ENCODE assay signal across 8 cellular contexts in genomic region chr18:49486959-49487710, GRCh38. TPM values are rescaled to one million over a fixed set of nuclear protein-coding genes. Genes with fewer than 3 reads are reported as not detected.
DNase-seq lines count a peak whose midpoint lies in the region; ATAC-seq and TF ChIP-seq lines count a peak whose summit lies in the region.

Gene C18orf32 (minus strand): TSS chr18:49487234. CDS start chr18:49483748, 3,486 bp downstream.

- 4% methylated on average over 68 of the region's 68 CpGs for WGBS in liver

- DNase-seq in C1 segment of cervical spinal cord (lab: John Stamatoyannopoulos, UW) (peak; percentile 68 to 95 (median 90)), NCI-H748 treated with DMSO at 0.1 percent for 48 hours (lab: John Stamatoyannopoulos, UW) (peak; percentile 88), dermis blood vessel endothelial cell (peak; percentile 95)
- DNase-seq in activated CD4-positive, alpha-beta T cell treated with anti-CD3 and anti-CD28 coated beads, Interleukin-2, amount 50 U/mL, for 24 hours (ENCODE audit: low read depth in 1 of 2, low spot score in 1 of 2), result peak; percentile 84 to 93
- DNase-seq in stimulated activated CD4-positive, alpha-beta T cell treated with anti-CD3 and anti-CD28 coated beads, Interleukin-4, amount 100 ng/mL, for 24 hours, result peak; percentile 95

- no peak for TF ChIP-seq RAD21 in liver (IDR thresholded peaks at IDR 0.05)

- no peaks in the 10 kb centered on the region for H3K27me3 ChIP-seq in liver (ENCODE audit: control insufficient read depth in 4 of 4, insufficient read depth in 4 of 4, low read length in 3 of 4)

- peaks cover 4 to 26% (median 22%) of the 10 kb centered on the region in 4 donors for H3K4me1 ChIP-seq in liver (ENCODE audit: control insufficient read depth in 4 of 4, insufficient read depth in 4 of 4, low read length in 3 of 4)

- H3K9me3 ChIP-seq in liver (ENCODE audit: control insufficient read depth in 4 of 4, low read length in 3 of 4), result no peaks in the 10 kb centered on the region

- H3K36me3 ChIP-seq in liver (ENCODE audit: control insufficient read depth in 4 of 4, insufficient read depth in 3 of 4, low read depth in 1 of 4, low read length in 3 of 4), result peaks cover 8 to 38% (median 26%) of the 10 kb centered on the region in 4 donors

- no peak for TF ChIP-seq CTCF in liver (IDR thresholded peaks at IDR 0.05; ENCODE audit: low read depth, low read length, missing input control)

- H3K9ac ChIP-seq in liver (ENCODE audit: low read depth in 1 of 2, low read length in 2 of 2), result peak within 1 kb of the TSS; percentile 82 to 94

- H3K27ac ChIP-seq in liver (ENCODE audit: low read depth in 1 of 2, low read length in 2 of 2), result peak within 1 kb of the TSS; percentile 85 to 86

- H3K4me3 ChIP-seq in liver (ENCODE audit: low read depth in 1 of 3, low read length in 3 of 3), result peak within 1 kb of the TSS; percentile 73 to 90 (median 77)

- peak; percentile 92 for ATAC-seq in GM19372 (IDR thresholded peaks at IDR 0.05; ENCODE audit: low read depth, unreplicated experiment)
- ATAC-seq in HG03558 (IDR thresholded peaks at IDR 0.05; ENCODE audit: extremely low read depth, unreplicated experiment), result peak; percentile 78

TF ChIP-seq in liver, 16 proteins besides CTCF, POLR2A, EP300 and RAD21:
- TF ChIP-seq, protein P1, sequence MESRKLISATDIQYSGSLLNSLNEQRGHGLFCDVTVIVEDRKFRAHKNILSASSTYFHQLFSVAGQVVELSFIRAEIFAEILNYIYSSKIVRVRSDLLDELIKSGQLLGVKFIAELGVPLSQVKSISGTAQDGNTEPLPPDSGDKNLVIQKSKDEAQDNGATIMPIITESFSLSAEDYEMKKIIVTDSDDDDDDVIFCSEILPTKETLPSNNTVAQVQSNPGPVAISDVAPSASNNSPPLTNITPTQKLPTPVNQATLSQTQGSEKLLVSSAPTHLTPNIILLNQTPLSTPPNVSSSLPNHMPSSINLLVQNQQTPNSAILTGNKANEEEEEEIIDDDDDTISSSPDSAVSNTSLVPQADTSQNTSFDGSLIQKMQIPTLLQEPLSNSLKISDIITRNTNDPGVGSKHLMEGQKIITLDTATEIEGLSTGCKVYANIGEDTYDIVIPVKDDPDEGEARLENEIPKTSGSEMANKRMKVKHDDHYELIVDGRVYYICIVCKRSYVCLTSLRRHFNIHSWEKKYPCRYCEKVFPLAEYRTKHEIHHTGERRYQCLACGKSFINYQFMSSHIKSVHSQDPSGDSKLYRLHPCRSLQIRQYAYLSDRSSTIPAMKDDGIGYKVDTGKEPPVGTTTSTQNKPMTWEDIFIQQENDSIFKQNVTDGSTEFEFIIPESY (IDR thresholded peaks at IDR 0.05), result peak; percentile 81
- TF ChIP-seq RXRA (IDR thresholded peaks at IDR 0.05), result peak; percentile 8 to 28
- TF ChIP-seq, protein P2, sequence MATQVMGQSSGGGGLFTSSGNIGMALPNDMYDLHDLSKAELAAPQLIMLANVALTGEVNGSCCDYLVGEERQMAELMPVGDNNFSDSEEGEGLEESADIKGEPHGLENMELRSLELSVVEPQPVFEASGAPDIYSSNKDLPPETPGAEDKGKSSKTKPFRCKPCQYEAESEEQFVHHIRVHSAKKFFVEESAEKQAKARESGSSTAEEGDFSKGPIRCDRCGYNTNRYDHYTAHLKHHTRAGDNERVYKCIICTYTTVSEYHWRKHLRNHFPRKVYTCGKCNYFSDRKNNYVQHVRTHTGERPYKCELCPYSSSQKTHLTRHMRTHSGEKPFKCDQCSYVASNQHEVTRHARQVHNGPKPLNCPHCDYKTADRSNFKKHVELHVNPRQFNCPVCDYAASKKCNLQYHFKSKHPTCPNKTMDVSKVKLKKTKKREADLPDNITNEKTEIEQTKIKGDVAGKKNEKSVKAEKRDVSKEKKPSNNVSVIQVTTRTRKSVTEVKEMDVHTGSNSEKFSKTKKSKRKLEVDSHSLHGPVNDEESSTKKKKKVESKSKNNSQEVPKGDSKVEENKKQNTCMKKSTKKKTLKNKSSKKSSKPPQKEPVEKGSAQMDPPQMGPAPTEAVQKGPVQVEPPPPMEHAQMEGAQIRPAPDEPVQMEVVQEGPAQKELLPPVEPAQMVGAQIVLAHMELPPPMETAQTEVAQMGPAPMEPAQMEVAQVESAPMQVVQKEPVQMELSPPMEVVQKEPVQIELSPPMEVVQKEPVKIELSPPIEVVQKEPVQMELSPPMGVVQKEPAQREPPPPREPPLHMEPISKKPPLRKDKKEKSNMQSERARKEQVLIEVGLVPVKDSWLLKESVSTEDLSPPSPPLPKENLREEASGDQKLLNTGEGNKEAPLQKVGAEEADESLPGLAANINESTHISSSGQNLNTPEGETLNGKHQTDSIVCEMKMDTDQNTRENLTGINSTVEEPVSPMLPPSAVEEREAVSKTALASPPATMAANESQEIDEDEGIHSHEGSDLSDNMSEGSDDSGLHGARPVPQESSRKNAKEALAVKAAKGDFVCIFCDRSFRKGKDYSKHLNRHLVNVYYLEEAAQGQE (IDR thresholded peaks at IDR 0.05), result peak; percentile 24
- TF ChIP-seq HNF4A (conservative IDR thresholded peaks at IDR 0.05), result no peak
- TF ChIP-seq MAX (IDR thresholded peaks at IDR 0.05), result peak; percentile 46
- TF ChIP-seq NR2F2 (IDR thresholded peaks at IDR 0.05), result no peak
- TF ChIP-seq FOXA1 (IDR thresholded peaks at IDR 0.05), result no peak
- TF ChIP-seq, protein P3, sequence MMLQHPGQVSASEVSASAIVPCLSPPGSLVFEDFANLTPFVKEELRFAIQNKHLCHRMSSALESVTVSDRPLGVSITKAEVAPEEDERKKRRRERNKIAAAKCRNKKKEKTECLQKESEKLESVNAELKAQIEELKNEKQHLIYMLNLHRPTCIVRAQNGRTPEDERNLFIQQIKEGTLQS (IDR thresholded peaks at IDR 0.05), result no peak
- TF ChIP-seq HNF4G (IDR thresholded peaks at IDR 0.05), result no peak
- TF ChIP-seq YY1 (IDR thresholded peaks at IDR 0.05), result peak; percentile 83
- TF ChIP-seq FOXA2 (IDR thresholded peaks at IDR 0.05), result no peak
- peak; percentile 57 for TF ChIP-seq SP1 (IDR thresholded peaks at IDR 0.05)
- peak; percentile 44 to 89 for TF ChIP-seq GABPA (IDR thresholded peaks at IDR 0.05 in 1 of 2, conservative IDR thresholded peaks at IDR 0.05 in 1 of 2)
- no peak for TF ChIP-seq JUND (IDR thresholded peaks at IDR 0.05)
- no peak for TF ChIP-seq EGR1 (IDR thresholded peaks at IDR 0.05; ENCODE audit: low read depth in 2 of 2)
- no peak for TF ChIP-seq TAF1 (conservative IDR thresholded peaks at IDR 0.05)
TF ChIP-seq in liver: peak in this region for 7.

RNA-seq across cellular contexts. Expression of gene C18orf32, which starts in this region (rescaled TPM):
- total RNA-seq in dermis blood vessel endothelial cell (13.4 and 14.1 TPM in 2 replicates), liver (10 to 100 TPM; 12.4 to 14.5 TPM)
- 10 to 100 TPM; 45.1 to 63.2 TPM for polyA plus RNA-seq in liver

Comparison
In these comparisons a context has a peak if more than half of its experiments do, and no peak if none do; other contexts are left out.
1. Peak in every context shown above with its lines: DNase-seq, ATAC-seq, H3K4me3 ChIP-seq and H3K27ac ChIP-seq.